15 cellular contexts compared by ENCODE assay signal in genomic region chr2:207131634-207132418, GRCh38. TPM values are rescaled to one million over a fixed set of nuclear protein-coding genes. Genes with fewer than 3 reads are reported as not detected.
DNase-seq lines count a peak whose midpoint lies in the region; ATAC-seq, FAIRE-seq and TF ChIP-seq lines count a peak whose summit lies in the region.
"Had no signal": no experiment of that assay in that cellular context is flagged by ENCODE, and none has a peak within 500 bp of the region (broad histone marks: within the 10 kb centered on the region; RNA-seq: fewer than 3 reads in every experiment).

No MANE protein-coding gene starts in this region.

- H3K79me2 ChIP-seq in GM23248 (ENCODE audit: insufficient read depth) (peaks cover 100% of the 10 kb centered on the region), HepG2 (ENCODE audit: insufficient read depth, low read length) (no peaks in the 10 kb centered on the region)

- H3K27me3 ChIP-seq in GM23248 (replicated peaks; ENCODE audit: insufficient read depth) (no peaks in the 10 kb centered on the region), skeletal muscle satellite cell (ENCODE audit: control insufficient read depth, insufficient read depth, low read length) (no peaks in the 10 kb centered on the region), HepG2 (ENCODE audit: control insufficient read depth in 1 of 2, insufficient read depth in 2 of 2, low read length in 2 of 2) (no peaks in the 10 kb centered on the region)
- H3K27me3 ChIP-seq: body of pancreas had no signal

- DNase-seq in GM23248 (peak; percentile 42), NCI-H226 (peak; percentile 28), fibroblast of pulmonary artery (ENCODE audit: low read depth) (peak; percentile 54), D341Med (ENCODE audit: low spot score) (no peak), cerebellum (ENCODE audit: low spot score) (no peak), HepG2 (ENCODE audit: low spot score) (no peak)
- DNase-seq: activated CD4-positive, alpha-beta T cell treated with anti-CD3 and anti-CD28 coated beads, Interleukin-2, amount 10 ng/mL, durations not matched to agents 7 days and 5 days; body of pancreas; DMS153; NCI-H1048; NCI-H774; SW 1271 had no signal

- H2AFZ ChIP-seq in GM23248, result no peak overlapping the region
- no peak overlapping the region for H2AFZ ChIP-seq in HepG2 (ENCODE audit: low read length)

- TF ChIP-seq RAD21 in HepG2 (CRISPR knock-in tag; IDR thresholded peaks at IDR 0.05), result no peak

- no peak for TF ChIP-seq CTCF in fibroblast of pulmonary artery (IDR thresholded peaks at IDR 0.05; ENCODE audit: low read length, missing control alignments)
- TF ChIP-seq CTCF in HepG2 (CRISPR knock-in tag; IDR thresholded peaks at IDR 0.05), result no peak

- no peak for TF ChIP-seq POLR2A in HepG2 (IDR thresholded peaks at IDR 0.05; ENCODE audit: insufficient read depth in 1 of 2, low read depth in 2 of 2, low read length in 2 of 2)

- POLR2A ChIA-PET in HepG2 (lab: Yijun Ruan, JAX), result no interaction called here

- peaks cover 12% of the 10 kb centered on the region; the same call in 1 of the 2 replicates for H3K36me3 ChIP-seq in GM23248 (ENCODE audit: low read depth)
- H3K36me3 ChIP-seq in skeletal muscle satellite cell (ENCODE audit: insufficient read depth, low read length), result peaks cover 23% of the 10 kb centered on the region
- no peaks in the 10 kb centered on the region for H3K36me3 ChIP-seq in HepG2 (replicated peaks in 1 of 2; ENCODE audit: control insufficient read depth in 1 of 2, insufficient read depth in 2 of 2, low read length in 2 of 2)

- CTCF ChIA-PET in HepG2 (lab: Yijun Ruan, JAX; ENCODE audit: low intra/inter-chr PET ratio, low total read pairs), result no interaction called here

- BruUV-seq in HepG2 (replicated peaks; lab: Mats Ljungman, UMichigan), result no TSS peak

- no peak for FAIRE-seq in HepG2 (lab: Jason Lieb, UNC)
- FAIRE-seq: islet of Langerhans had no signal

- peaks cover 86% of the 10 kb centered on the region for H3K4me1 ChIP-seq in GM23248 (ENCODE audit: insufficient read depth)
- H3K4me1 ChIP-seq in skeletal muscle satellite cell (ENCODE audit: control insufficient read depth, insufficient read depth, low read length), result peaks cover 83% of the 10 kb centered on the region
- H3K4me1 ChIP-seq in HepG2 (ENCODE audit: insufficient read depth, low read length), result peaks cover 18% of the 10 kb centered on the region

- in situ Hi-C loops in GM23248 (cut with MboI), result no loop called here
- in situ Hi-C loops in HepG2 (cut with HindIII; ENCODE audit: extremely low pct_ligation_motif_present, low pct_unique_long_range_greater_than_20kb), result no loop called here

- ATAC-seq in GM18502 (IDR thresholded peaks at IDR 0.05; ENCODE audit: poor library complexity, unreplicated experiment), result no peak
- ATAC-seq in HepG2, result no peak

- intact Hi-C loops in HepG2 (cut with micrococcal nuclease; ENCODE audit: unreplicated experiment), result no loop called here

- H3K9me2 ChIP-seq in GM23248 (ENCODE audit: insufficient read depth), result no peaks in the 10 kb centered on the region

- H3K4me2 ChIP-seq in GM23248 (ENCODE audit: unreplicated experiment) (no peak overlapping the region), skeletal muscle satellite cell (ENCODE audit: low read length) (peak overlapping the region; percentile 12), HepG2 (ENCODE audit: low read depth, low read length) (no peak overlapping the region)

- H4K20me1 ChIP-seq in GM23248 (ENCODE audit: insufficient read depth) (peaks cover 9% of the 10 kb centered on the region; the same call in 1 of the 2 replicates), HepG2 (ENCODE audit: insufficient read depth, low read length) (no peaks in the 10 kb centered on the region)

- H3K9ac ChIP-seq in GM23248, result peak overlapping the region; percentile 10
- H3K9ac ChIP-seq in skeletal muscle satellite cell (ENCODE audit: low read depth, low read length), result no peak overlapping the region
- H3K9ac ChIP-seq in HepG2 (ENCODE audit: insufficient read depth, low read depth, low read length), result no peak overlapping the region

- peaks cover 90% of the 10 kb centered on the region for H3F3A ChIP-seq in GM23248 (ENCODE audit: insufficient read depth)

- H3K9me3 ChIP-seq in GM23248 (ENCODE audit: low read depth) (no peaks in the 10 kb centered on the region), skeletal muscle satellite cell (replicated peaks; ENCODE audit: low read length) (no peaks in the 10 kb centered on the region), HepG2 (ENCODE audit: low read length) (no peaks in the 10 kb centered on the region)
- H3K9me3 ChIP-seq: body of pancreas had no signal

- H3K27ac ChIP-seq in GM23248, result peak overlapping the region; percentile 71
- H3K27ac ChIP-seq in HepG2 (ENCODE audit: extremely low read length, insufficient read depth, low read length), result no peak overlapping the region
- H3K27ac ChIP-seq: body of pancreas had no signal

- WGBS in GM23248 (ENCODE audit: low coverage in 1 of 2, low lambda C conversion rate in 2 of 2, missing lambda C conversion rate in 2 of 2), 2 experiments, result 29 to 31% methylated on average over 2 of the region's 2 CpGs
- WGBS in HepG2 (ENCODE audit: low lambda C conversion rate), result 96% methylated on average over 2 of the region's 2 CpGs

- TF ChIP-seq EP300 in HepG2 (IDR thresholded peaks at IDR 0.05; ENCODE audit: low read depth in 2 of 2, low read length in 2 of 2) (no peak), HepG2 (CRISPR knock-in tag; IDR thresholded peaks at IDR 0.05; ENCODE audit: borderline replicate concordance) (no peak)

- no peak overlapping the region for H3K4me3 ChIP-seq in GM23248
- no peak overlapping the region for H3K4me3 ChIP-seq in fibroblast of pulmonary artery (replicated peaks; ENCODE audit: low read depth, low read length)
- H3K4me3 ChIP-seq in skeletal muscle satellite cell (ENCODE audit: low read length), result no peak overlapping the region
- H3K4me3 ChIP-seq in HepG2 (replicated peaks in 1 of 3; ENCODE audit: insufficient read depth in 1 of 3, low read depth in 2 of 3, low read length in 3 of 3), result no peak overlapping the region
- H3K4me3 ChIP-seq: body of pancreas had no signal

TF ChIP-seq in HepG2, 621 proteins besides CTCF, POLR2A, EP300 and RAD21:
- no peak for TF ChIP-seq BCLAF1 (IDR thresholded peaks at IDR 0.05)
- TF ChIP-seq ZNF607 (CRISPR knock-in tag; IDR thresholded peaks at IDR 0.05; ENCODE audit: borderline replicate concordance), result no peak
- TF ChIP-seq ZNF431 (CRISPR knock-in tag; IDR thresholded peaks at IDR 0.05; ENCODE audit: borderline replicate concordance, low read depth), result no peak

RNA-seq across cellular contexts. Expression of gene KLF7, which starts 33.9 kb away (rescaled TPM):
- total RNA-seq in GM23248 (2014; rRNA removed; shearing (Covaris generic)), result 22.5 and 43.0 TPM in 2 replicates
- 35.8 and 39.4 TPM in 2 replicates for polyA plus RNA-seq in GM23248 (2016; fragmentation: Nextera tagmentation; extraction: Ambion mirVana)
- 23.1 and 25.1 TPM in 2 replicates for total RNA-seq in skeletal muscle satellite cell (2012; rRNA removed)
- 60.2 TPM for total RNA-seq in cerebellum
- 1.9 and 2.6 TPM in 2 replicates for total RNA-seq in HepG2 (2016; rRNA removed; fragmentation: Illumina TruSeq; extraction: Trizol)
- 1.4 and 2.0 TPM in 2 replicates for total RNA-seq in HepG2 (2016; cell fraction: cytosol; rRNA removed; fragmentation: Illumina TruSeq; extraction: Trizol; ENCODE audit: low read depth)
- total RNA-seq in HepG2 (2016; cell fraction: insoluble cytoplasmic fraction; rRNA removed; fragmentation: Illumina TruSeq; extraction: Trizol), result 2.4 and 3.0 TPM in 2 replicates
- 0.93 and 1.1 TPM in 2 replicates for total RNA-seq in HepG2 (2016; cell fraction: membrane; rRNA removed; fragmentation: Illumina TruSeq; extraction: Trizol)
- total RNA-seq in HepG2 (2016; cell fraction: nucleus; rRNA removed; fragmentation: Illumina TruSeq; extraction: Trizol), result 2.5 and 4.1 TPM in 2 replicates
- polyA plus RNA-seq in HepG2 (2011; rRNA removed), result 5.4 and 6.3 TPM in 2 replicates
- 4.0 and 4.2 TPM in 2 replicates for polyA plus RNA-seq in HepG2 (2011; cell fraction: cytosol; rRNA removed)
- polyA plus RNA-seq in HepG2 (2011; cell fraction: nucleus; rRNA removed), result 21.1 and 21.4 TPM in 2 replicates
- polyA plus RNA-seq in HepG2 (2012), result 6.5 and 7.0 TPM in 2 replicates
- polyA plus RNA-seq in HepG2 (2016; cell fraction: cytosol; fragmentation: Illumina TruSeq; extraction: Trizol; ENCODE audit: low read depth), result 0.11 and 0.31 TPM in 2 replicates
- 1.3 and 1.4 TPM in 2 replicates for polyA plus RNA-seq in HepG2 (2016; cell fraction: insoluble cytoplasmic fraction; fragmentation: Illumina TruSeq; extraction: Trizol; ENCODE audit: low read depth)
- 0.61 and 1.3 TPM in 2 replicates for polyA plus RNA-seq in HepG2 (2016; cell fraction: membrane; fragmentation: Illumina TruSeq; extraction: Trizol; ENCODE audit: low read depth)
- polyA plus RNA-seq in HepG2 (2016; cell fraction: nucleus; fragmentation: Illumina TruSeq; extraction: Trizol; ENCODE audit: insufficient read depth, low read depth), result 3.3 TPM in 2 replicates
- polyA minus RNA-seq in HepG2 (2011; rRNA and poly(A)+ RNA removed; ENCODE audit: low replicate concordance), result 7.1 and 25.2 TPM in 2 replicates
- polyA minus RNA-seq in HepG2 (2011; cell fraction: cytosol; rRNA and poly(A)+ RNA removed), result 2.5 and 3.4 TPM in 2 replicates
- polyA minus RNA-seq in HepG2 (2011; cell fraction: nucleus; rRNA and poly(A)+ RNA removed), result 18.7 and 20.8 TPM in 2 replicates

Comparison
In these comparisons a context has a peak if more than half of its experiments do, and no peak if none do; other contexts are left out.
1. DNase-seq: peak in GM23248 (single experiment), NCI-H226 (single experiment) and fibroblast of pulmonary artery (single experiment); none in D341Med (single experiment), cerebellum (single experiment) and HepG2 (single experiment).